ENCODE assay signal across 18 cellular contexts in the genomic region with DNA sequence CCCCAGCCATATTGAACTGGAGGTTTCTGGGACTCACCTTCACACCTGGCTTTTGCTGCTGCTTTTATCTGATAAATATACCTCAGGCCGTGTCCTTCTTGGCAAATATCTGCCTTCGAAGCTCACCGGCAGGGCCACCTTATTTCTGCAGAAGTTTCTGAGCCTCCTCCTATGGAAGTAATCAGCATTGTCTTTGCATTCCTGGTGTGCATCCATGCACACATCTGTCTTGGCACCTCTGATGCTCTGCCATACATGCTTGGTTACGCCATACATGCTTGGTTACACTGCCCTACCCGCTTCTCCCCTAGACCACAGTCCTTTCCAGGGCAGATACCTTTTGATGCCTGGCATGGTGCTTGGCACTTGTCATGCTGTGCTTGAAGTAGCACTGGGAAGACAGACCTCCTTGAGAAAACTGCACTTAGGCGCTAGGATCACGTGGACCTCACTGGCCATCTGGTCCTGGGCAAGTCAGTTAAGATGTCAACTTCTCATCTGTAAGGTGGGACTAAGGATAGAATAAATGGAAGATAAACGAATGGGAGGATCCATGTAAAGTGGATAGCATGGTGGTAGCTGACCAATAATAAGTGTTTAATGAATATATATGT.
"Had no signal": no experiment of that assay in that cellular context is flagged by ENCODE, and none has a peak within 500 bp of the region (broad histone marks: within the 10 kb centered on the region; RNA-seq: fewer than 3 reads in every experiment).

No MANE protein-coding gene starts in this region.

- H3K4me3 Mint-ChIP-seq: naive thymus-derived CD8-positive, alpha-beta T cell; stimulated activated effector memory CD8-positive, alpha-beta T cell treated with anti-CD3 and anti-CD28 coated beads, Interleukin-12 subunit alpha, Interleukin-12 subunit beta, amount 100 ng/mL, for 72 hours had no signal

- H3K27ac ChIP-seq: esophagus muscularis mucosa, gastroesophageal sphincter, ovary, right lobe of liver, suprapubic skin, tibial artery, upper lobe of right lung, vagina had no signal

- H3K27ac Mint-ChIP-seq: progenitor cell of endocrine pancreas; stimulated activated effector memory CD8-positive, alpha-beta T cell treated with anti-CD3 and anti-CD28 coated beads, Interleukin-12 subunit alpha, Interleukin-12 subunit beta, amount 100 ng/mL, for 72 hours had no signal

- DNase-seq: effector memory CD4-positive, alpha-beta T cell; kidney; left colon; mucosa of descending colon; naive thymus-derived CD8-positive, alpha-beta T cell; ovary; right lobe of liver; stimulated activated CD4-positive, alpha-beta T cell treated with anti-CD3 and anti-CD28 coated beads, Interleukin-4, amount 100 ng/mL, for 1 hour; stimulated activated CD8-positive, alpha-beta memory T cell treated with anti-CD3 and anti-CD28 coated beads, Interleukin-4, amount 100 ng/mL, for 48 hours; stimulated activated naive CD8-positive, alpha-beta T cell treated with anti-CD3 and anti-CD28 coated beads, Interleukin-15, Interleukin-2, amounts not matched to agents 100 U/mL and 50 U/mL, for 24 hours; tibial artery; upper lobe of right lung had no signal

- ATAC-seq: gastroesophageal sphincter; left colon; mucosa of descending colon; naive thymus-derived CD8-positive, alpha-beta T cell; right lobe of liver; stimulated activated effector memory CD8-positive, alpha-beta T cell treated with anti-CD3 and anti-CD28 coated beads, Interleukin-12 subunit alpha, Interleukin-12 subunit beta, amount 100 ng/mL, for 72 hours; stimulated activated naive CD8-positive, alpha-beta T cell treated with anti-CD3 and anti-CD28 coated beads, Interleukin-15, Interleukin-2, amounts not matched to agents 100 U/mL and 50 U/mL, for 24 hours; upper lobe of right lung had no signal

- H3K27me3 Mint-ChIP-seq: naive thymus-derived CD8-positive, alpha-beta T cell; progenitor cell of endocrine pancreas had no signal

- H3K9me3 ChIP-seq: esophagus muscularis mucosa, gastroesophageal sphincter, mucosa of descending colon, ovary, right lobe of liver, suprapubic skin, tibial artery, upper lobe of right lung, vagina had no signal

- H3K4me1 ChIP-seq: esophagus muscularis mucosa, gastroesophageal sphincter, right lobe of liver, suprapubic skin, tibial artery, upper lobe of right lung, vagina had no signal

- H3K27me3 ChIP-seq: esophagus muscularis mucosa, gastroesophageal sphincter, ovary, right lobe of liver, suprapubic skin, tibial artery, upper lobe of right lung, vagina had no signal

- H3K4me3 ChIP-seq: esophagus muscularis mucosa, gastroesophageal sphincter, mucosa of descending colon, ovary, right lobe of liver, suprapubic skin, tibial artery, upper lobe of right lung, vagina had no signal

- H3K9me3 Mint-ChIP-seq: naive thymus-derived CD8-positive, alpha-beta T cell; stimulated activated effector memory CD8-positive, alpha-beta T cell treated with anti-CD3 and anti-CD28 coated beads, Interleukin-12 subunit alpha, Interleukin-12 subunit beta, amount 100 ng/mL, for 72 hours had no signal

- H3K36me3 ChIP-seq: ovary had no signal
